Comparison of ENCODE assay signal across 21 cellular contexts in the genomic region with DNA sequence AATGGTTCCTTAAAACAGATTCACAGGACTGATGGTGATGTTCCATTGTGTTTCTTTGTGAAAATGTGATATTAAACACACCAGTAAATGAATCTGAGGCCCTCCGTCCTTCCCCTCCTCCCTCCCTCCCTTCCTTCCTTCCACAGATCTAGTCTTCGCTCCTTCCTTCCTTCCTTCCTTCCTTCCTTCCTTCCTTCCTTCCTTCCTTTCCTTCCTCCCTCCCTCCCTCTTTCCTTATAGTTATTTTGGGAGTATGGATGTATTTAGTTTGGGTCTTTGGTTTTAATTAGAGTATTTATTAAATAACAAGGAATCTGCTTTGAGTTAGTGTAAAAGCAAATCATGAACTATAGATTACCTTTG.
"Had no signal": no experiment of that assay in that cellular context is flagged by ENCODE, and none has a peak within 500 bp of the region (broad histone marks: within the 10 kb centered on the region; RNA-seq: fewer than 3 reads in every experiment).

No MANE protein-coding gene starts in this region.

- H3K4me3 ChIP-seq: SJSA1 had no signal

- H3K4me2 ChIP-seq: SK-N-SH had no signal

- H3K9ac ChIP-seq: SK-N-SH had no signal

- H3K27ac ChIP-seq: HL-60, SJSA1 had no signal

- H3K27me3 ChIP-seq: SJSA1 had no signal

- H3K9me3 ChIP-seq: SJSA1, SK-N-SH had no signal

- DNase-seq: KBM-7, MV-4-11, NCI-H1048, NCI-H1105, NCI-H1417, NCI-H1436 treated with DMSO at 0.1 percent for 48 hours, NCI-H1694, NCI-H187 treated with DMSO at 0.1 percent for 48 hours, NCI-H2029 treated with DMSO at 0.1 percent for 48 hours, NCI-H2171 treated with DMSO at 0.1 percent for 48 hours, NCI-H2227 treated with DMSO at 0.1 percent for 48 hours, NCI-H524 treated with DMSO at 0.1 percent for 48 hours, NCI-H69, NCI-H774, Right ventricle myocardium superior, RPMI8226, SIG-M5, SK-N-SH, SW 1271 had no signal
